Comparison of ENCODE assay signal across 8 cellular contexts in genomic region chr9:135908334-135909204, GRCh38.
DNase-seq lines count a peak whose midpoint lies in the region; ATAC-seq and TF ChIP-seq lines count a peak whose summit lies in the region.

No MANE protein-coding gene starts in this region.

- peaks cover 55% of the 10 kb centered on the region for H3K79me2 ChIP-seq in Loucy (ENCODE audit: insufficient read depth, low read length)

- H3K4me1 ChIP-seq in Loucy (ENCODE audit: insufficient read depth, low read length, poor library complexity, severe bottlenecking) (peaks cover 49% of the 10 kb centered on the region), mucosa of rectum (ENCODE audit: control insufficient read depth in 2 of 2, insufficient read depth in 2 of 2, low read length in 2 of 2) (peaks cover 12 to 16% of the 10 kb centered on the region in 2 donors)

- TF ChIP-seq CTCF in Loucy (conservative IDR thresholded peaks at IDR 0.05; ENCODE audit: low read length): no peak
- no peak for TF ChIP-seq CTCF in choroid plexus epithelial cell (conservative IDR thresholded peaks at IDR 0.05; ENCODE audit: low read depth, low read length)

- H3K9ac ChIP-seq in Loucy (ENCODE audit: low read depth, low read length, poor library complexity, severe bottlenecking) (peak overlapping the region; percentile 82), mucosa of rectum (ENCODE audit: low read depth in 1 of 2, low read length in 2 of 2) (peak overlapping the region; percentile 52 to 65)

- H4K20me1 ChIP-seq in Loucy (ENCODE audit: insufficient read depth, low read length, poor library complexity, severe bottlenecking): peaks cover 41% of the 10 kb centered on the region

- ATAC-seq in GM18498 (IDR thresholded peaks at IDR 0.05; ENCODE audit: unreplicated experiment) (peak; percentile 1), GM18868 (IDR thresholded peaks at IDR 0.05; ENCODE audit: unreplicated experiment) (no peak), HG03159 (IDR thresholded peaks at IDR 0.05; ENCODE audit: unreplicated experiment) (no peak), GM19035 (IDR thresholded peaks at IDR 0.05; ENCODE audit: unreplicated experiment) (no peak)

- H3K9me3 ChIP-seq in Loucy (ENCODE audit: insufficient read depth, low read depth, low read length) (no peaks in the 10 kb centered on the region), mucosa of rectum (ENCODE audit: control insufficient read depth in 2 of 2, low read length in 2 of 2) (peaks cover 0 to 4% of the 10 kb centered on the region in 2 donors)

- H3K4me3 ChIP-seq in Loucy (ENCODE audit: low read length, poor library complexity, severe bottlenecking): peak overlapping the region; percentile 89
- peak overlapping the region; percentile 72 for H3K4me3 ChIP-seq in choroid plexus epithelial cell (ENCODE audit: low read depth, low read length)
- peak overlapping the region; percentile 72 for H3K4me3 ChIP-seq in mucosa of rectum (ENCODE audit: low read length in 2 of 2)

- no peaks in the 10 kb centered on the region for H3K9me2 ChIP-seq in Loucy (replicated peaks; ENCODE audit: low read depth, low read length)

- H2AFZ ChIP-seq in Loucy (ENCODE audit: low read length): peak overlapping the region; percentile 92; the same call in 1 of the 2 replicates

- H3K36me3 ChIP-seq in Loucy (ENCODE audit: insufficient read depth, low read length) (no peaks in the 10 kb centered on the region), mucosa of rectum (ENCODE audit: control insufficient read depth in 2 of 2, insufficient read depth in 2 of 2, low read length in 2 of 2) (peaks cover 8 to 9% of the 10 kb centered on the region in 2 donors)

- no peaks in the 10 kb centered on the region for H3F3A ChIP-seq in Loucy (ENCODE audit: low read depth)

- H3K4me2 ChIP-seq in Loucy (ENCODE audit: low read depth, low read length, poor library complexity, severe bottlenecking): peak overlapping the region; percentile 93

- H3K27ac ChIP-seq in mucosa of rectum (ENCODE audit: low read depth in 2 of 2, low read length in 2 of 2): no peak overlapping the region

- DNase-seq in choroid plexus epithelial cell (ENCODE audit: low read depth) (no peak), cerebellar nuclear complex (lab: John Stamatoyannopoulos, UW) (no peak)

- H3K27me3 ChIP-seq in Loucy (ENCODE audit: insufficient read depth, low read length, poor library complexity, severe bottlenecking): no peaks in the 10 kb centered on the region
- H3K27me3 ChIP-seq in mucosa of rectum (ENCODE audit: control insufficient read depth in 2 of 2, insufficient read depth in 2 of 2, low read length in 2 of 2): no peaks in the 10 kb centered on the region
